In the genomic region with DNA sequence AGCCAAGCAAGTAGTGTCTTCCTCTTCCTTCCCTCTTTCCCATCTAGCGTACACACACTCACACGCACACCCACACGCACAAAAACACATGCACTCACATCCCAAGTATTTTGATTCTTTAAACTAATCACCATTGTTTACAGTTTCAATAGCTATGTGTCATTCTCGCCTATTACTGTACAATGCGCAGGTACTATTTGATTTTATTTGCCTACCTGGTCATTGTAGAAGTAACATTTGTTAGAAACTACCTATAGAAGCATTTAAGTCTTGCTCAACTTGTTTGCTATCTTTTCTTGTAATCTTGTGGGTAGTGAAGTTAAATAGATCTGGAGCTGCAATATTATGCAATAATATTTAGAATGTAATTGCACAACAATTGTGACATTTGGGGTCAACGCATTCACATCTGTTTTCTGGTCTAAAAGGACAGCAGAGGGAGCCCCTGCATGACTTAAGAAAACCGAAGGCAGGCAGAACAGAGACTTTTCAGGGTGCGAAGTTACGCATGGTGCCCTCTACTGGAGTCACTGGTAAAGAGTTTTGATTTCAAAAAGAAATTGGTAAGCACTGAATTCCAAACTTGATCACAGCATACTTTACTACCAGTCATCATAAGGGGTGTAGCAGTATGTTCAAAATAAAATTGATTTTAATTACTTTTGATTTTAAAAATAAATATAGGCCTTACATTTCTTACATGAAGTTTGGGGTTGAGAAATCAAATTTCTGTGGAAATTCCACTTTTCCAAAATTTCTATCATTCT, we compare ENCODE assay signal across 8 cellular contexts.
DNase-seq lines count a peak whose midpoint lies in the region; ATAC-seq and TF ChIP-seq lines count a peak whose summit lies in the region.

No MANE protein-coding gene starts in this region.

- CTCF ChIA-PET in AG04450 (lab: Charles Lee) = interaction anchor here (0.6 to 2.1 kb wide), 16 partner anchors 8 to 1022 kb away, joined by 3 to 29 read pairs (median 5); no protein-coding TSS in a partner anchor

- no peaks in the 10 kb centered on the region for H3K4me1 ChIP-seq in Loucy (ENCODE audit: insufficient read depth, low read length, poor library complexity, severe bottlenecking)
- peaks cover 0 to 6% (median 2%) of the 10 kb centered on the region in 4 donors for H3K4me1 ChIP-seq in liver (ENCODE audit: control insufficient read depth in 4 of 4, insufficient read depth in 4 of 4, low read length in 3 of 4)
- H3K4me1 ChIP-seq in transverse colon = no peaks in the 10 kb centered on the region

- peak; percentile 94 to 95 for TF ChIP-seq RAD21 in liver (IDR thresholded peaks at IDR 0.05)

- TF ChIP-seq POLR2A in transverse colon (IDR thresholded peaks at IDR 0.05) = no peak

- peak; percentile 88 for ATAC-seq in HG02571 (IDR thresholded peaks at IDR 0.05; ENCODE audit: unreplicated experiment)

- DNase-seq in AG04450 (ENCODE audit: low read depth, low spot score) = peak; percentile 64
- peak; percentile 66 for DNase-seq in RPMI8226
- no peak for DNase-seq in coronary artery (ENCODE audit: low spot score)
- DNase-seq in transverse colon = peak; percentile 52

- intact Hi-C loops in transverse colon (cut with DNase I; ENCODE audit: low total_unique reads) = no loop called here

- no peaks in the 10 kb centered on the region for H3K36me3 ChIP-seq in Loucy (ENCODE audit: insufficient read depth, low read length)
- no peaks in the 10 kb centered on the region for H3K36me3 ChIP-seq in liver (ENCODE audit: control insufficient read depth in 4 of 4, insufficient read depth in 3 of 4, low read depth in 1 of 4, low read length in 3 of 4)
- H3K36me3 ChIP-seq in transverse colon = no peaks in the 10 kb centered on the region

- H4K20me1 ChIP-seq in Loucy (ENCODE audit: insufficient read depth, low read length, poor library complexity, severe bottlenecking) = no peaks in the 10 kb centered on the region

- WGBS in liver = 29% methylated on average over 9 of the region's 9 CpGs
- 36 to 39% methylated on average over 9 of the region's 9 CpGs for WGBS in transverse colon (ENCODE audit: low coverage in 1 of 2), 2 donors

- H3K9ac ChIP-seq in Loucy (ENCODE audit: low read depth, low read length, poor library complexity, severe bottlenecking) = no peak overlapping the region
- no peak overlapping the region for H3K9ac ChIP-seq in liver (ENCODE audit: low read depth in 1 of 2, low read length in 2 of 2)

- no peaks in the 10 kb centered on the region for H3F3A ChIP-seq in Loucy (ENCODE audit: low read depth)

- no peak overlapping the region for H2AFZ ChIP-seq in Loucy (ENCODE audit: low read length)

- H3K79me2 ChIP-seq in Loucy (ENCODE audit: insufficient read depth, low read length) = no peaks in the 10 kb centered on the region

- TF ChIP-seq CTCF in AG04450 (IDR thresholded peaks at IDR 0.05; ENCODE audit: low read depth, low read length) (peak; percentile 87), GM12875 (IDR thresholded peaks at IDR 0.05; ENCODE audit: borderline replicate concordance, insufficient read depth, low read depth, low read length) (peak; percentile 77), Loucy (conservative IDR thresholded peaks at IDR 0.05; ENCODE audit: low read length) (peak; percentile 99), coronary artery (IDR thresholded peaks at IDR 0.05) (peak; percentile 67), liver (IDR thresholded peaks at IDR 0.05; ENCODE audit: low read depth, low read length, missing input control) (peak; percentile 71), transverse colon (IDR thresholded peaks at IDR 0.05) (peak; percentile 67 to 76 (median 72))

- no peaks in the 10 kb centered on the region for H3K27me3 ChIP-seq in AG04450 (ENCODE audit: control insufficient read depth, insufficient read depth, low read length)
- no peaks in the 10 kb centered on the region for H3K27me3 ChIP-seq in Loucy (ENCODE audit: insufficient read depth, low read length, poor library complexity, severe bottlenecking)
- H3K27me3 ChIP-seq in liver (ENCODE audit: control insufficient read depth in 4 of 4, insufficient read depth in 4 of 4, low read length in 3 of 4) = no peaks in the 10 kb centered on the region
- no peaks in the 10 kb centered on the region for H3K27me3 ChIP-seq in transverse colon

- no peak for TF ChIP-seq EP300 in transverse colon (IDR thresholded peaks at IDR 0.05; ENCODE audit: low read depth)

- H3K27ac ChIP-seq in AG04450 (ENCODE audit: low read depth, low read length) = no peak overlapping the region
- H3K27ac ChIP-seq in coronary artery = no peak overlapping the region
- H3K27ac ChIP-seq in liver (ENCODE audit: low read depth in 1 of 2, low read length in 2 of 2) = no peak overlapping the region
- no peak overlapping the region for H3K27ac ChIP-seq in transverse colon

- in situ Hi-C loops in transverse colon (cut with MboI; ENCODE audit: low pct_ligation_motif_present in 1 of 4, low pct_unique_long_range_greater_than_20kb in 1 of 4, low sequenced_read_pairs in 3 of 4) = loop anchor here (10.0 to 25.0 kb wide), 6 partner anchors 213 to 1005 kb away; no protein-coding TSS in a partner anchor

- POLR2A ChIA-PET in AG04450 (lab: Yijun Ruan, JAX) = no interaction called here

- H3K4me3 ChIP-seq in AG04450 (ENCODE audit: low read depth, low read length) (no peak overlapping the region), GM12875 (ENCODE audit: low read depth, low read length) (no peak overlapping the region), Loucy (ENCODE audit: low read length, poor library complexity, severe bottlenecking) (no peak overlapping the region), coronary artery (no peak overlapping the region), liver (ENCODE audit: low read depth in 1 of 3, low read length in 3 of 3) (no peak overlapping the region), transverse colon (no peak overlapping the region)

- H3K9me3 ChIP-seq in AG04450 (ENCODE audit: control insufficient read depth, insufficient read depth, low read length) (no peaks in the 10 kb centered on the region), Loucy (ENCODE audit: insufficient read depth, low read depth, low read length) (no peaks in the 10 kb centered on the region), liver (ENCODE audit: control insufficient read depth in 4 of 4, low read length in 3 of 4) (no peaks in the 10 kb centered on the region), transverse colon (no peaks in the 10 kb centered on the region)

- H3K9me2 ChIP-seq in Loucy (replicated peaks; ENCODE audit: low read depth, low read length) = no peaks in the 10 kb centered on the region

- no peak overlapping the region for H3K4me2 ChIP-seq in Loucy (ENCODE audit: low read depth, low read length, poor library complexity, severe bottlenecking)

TF ChIP-seq in liver, 16 proteins besides CTCF, POLR2A, EP300 and RAD21 (continues in another document):
- TF ChIP-seq TAF1 (conservative IDR thresholded peaks at IDR 0.05) (no peak), EGR1 (IDR thresholded peaks at IDR 0.05; ENCODE audit: low read depth in 2 of 2) (no peak), MAX (IDR thresholded peaks at IDR 0.05) (no peak), GABPA (IDR thresholded peaks at IDR 0.05 in 1 of 2, conservative IDR thresholded peaks at IDR 0.05 in 1 of 2) (no peak), RXRA (IDR thresholded peaks at IDR 0.05) (peak; percentile 75 to 89), FOXA1 (IDR thresholded peaks at IDR 0.05) (peak; percentile 35), JUND (IDR thresholded peaks at IDR 0.05) (peak; percentile 72 to 87)
- TF ChIP-seq, protein P1, sequence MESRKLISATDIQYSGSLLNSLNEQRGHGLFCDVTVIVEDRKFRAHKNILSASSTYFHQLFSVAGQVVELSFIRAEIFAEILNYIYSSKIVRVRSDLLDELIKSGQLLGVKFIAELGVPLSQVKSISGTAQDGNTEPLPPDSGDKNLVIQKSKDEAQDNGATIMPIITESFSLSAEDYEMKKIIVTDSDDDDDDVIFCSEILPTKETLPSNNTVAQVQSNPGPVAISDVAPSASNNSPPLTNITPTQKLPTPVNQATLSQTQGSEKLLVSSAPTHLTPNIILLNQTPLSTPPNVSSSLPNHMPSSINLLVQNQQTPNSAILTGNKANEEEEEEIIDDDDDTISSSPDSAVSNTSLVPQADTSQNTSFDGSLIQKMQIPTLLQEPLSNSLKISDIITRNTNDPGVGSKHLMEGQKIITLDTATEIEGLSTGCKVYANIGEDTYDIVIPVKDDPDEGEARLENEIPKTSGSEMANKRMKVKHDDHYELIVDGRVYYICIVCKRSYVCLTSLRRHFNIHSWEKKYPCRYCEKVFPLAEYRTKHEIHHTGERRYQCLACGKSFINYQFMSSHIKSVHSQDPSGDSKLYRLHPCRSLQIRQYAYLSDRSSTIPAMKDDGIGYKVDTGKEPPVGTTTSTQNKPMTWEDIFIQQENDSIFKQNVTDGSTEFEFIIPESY (IDR thresholded peaks at IDR 0.05) = no peak
- TF ChIP-seq, protein P2, sequence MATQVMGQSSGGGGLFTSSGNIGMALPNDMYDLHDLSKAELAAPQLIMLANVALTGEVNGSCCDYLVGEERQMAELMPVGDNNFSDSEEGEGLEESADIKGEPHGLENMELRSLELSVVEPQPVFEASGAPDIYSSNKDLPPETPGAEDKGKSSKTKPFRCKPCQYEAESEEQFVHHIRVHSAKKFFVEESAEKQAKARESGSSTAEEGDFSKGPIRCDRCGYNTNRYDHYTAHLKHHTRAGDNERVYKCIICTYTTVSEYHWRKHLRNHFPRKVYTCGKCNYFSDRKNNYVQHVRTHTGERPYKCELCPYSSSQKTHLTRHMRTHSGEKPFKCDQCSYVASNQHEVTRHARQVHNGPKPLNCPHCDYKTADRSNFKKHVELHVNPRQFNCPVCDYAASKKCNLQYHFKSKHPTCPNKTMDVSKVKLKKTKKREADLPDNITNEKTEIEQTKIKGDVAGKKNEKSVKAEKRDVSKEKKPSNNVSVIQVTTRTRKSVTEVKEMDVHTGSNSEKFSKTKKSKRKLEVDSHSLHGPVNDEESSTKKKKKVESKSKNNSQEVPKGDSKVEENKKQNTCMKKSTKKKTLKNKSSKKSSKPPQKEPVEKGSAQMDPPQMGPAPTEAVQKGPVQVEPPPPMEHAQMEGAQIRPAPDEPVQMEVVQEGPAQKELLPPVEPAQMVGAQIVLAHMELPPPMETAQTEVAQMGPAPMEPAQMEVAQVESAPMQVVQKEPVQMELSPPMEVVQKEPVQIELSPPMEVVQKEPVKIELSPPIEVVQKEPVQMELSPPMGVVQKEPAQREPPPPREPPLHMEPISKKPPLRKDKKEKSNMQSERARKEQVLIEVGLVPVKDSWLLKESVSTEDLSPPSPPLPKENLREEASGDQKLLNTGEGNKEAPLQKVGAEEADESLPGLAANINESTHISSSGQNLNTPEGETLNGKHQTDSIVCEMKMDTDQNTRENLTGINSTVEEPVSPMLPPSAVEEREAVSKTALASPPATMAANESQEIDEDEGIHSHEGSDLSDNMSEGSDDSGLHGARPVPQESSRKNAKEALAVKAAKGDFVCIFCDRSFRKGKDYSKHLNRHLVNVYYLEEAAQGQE (IDR thresholded peaks at IDR 0.05) = peak; percentile 17
